ENCODE assay signal across 8 cellular contexts in the genomic region with DNA sequence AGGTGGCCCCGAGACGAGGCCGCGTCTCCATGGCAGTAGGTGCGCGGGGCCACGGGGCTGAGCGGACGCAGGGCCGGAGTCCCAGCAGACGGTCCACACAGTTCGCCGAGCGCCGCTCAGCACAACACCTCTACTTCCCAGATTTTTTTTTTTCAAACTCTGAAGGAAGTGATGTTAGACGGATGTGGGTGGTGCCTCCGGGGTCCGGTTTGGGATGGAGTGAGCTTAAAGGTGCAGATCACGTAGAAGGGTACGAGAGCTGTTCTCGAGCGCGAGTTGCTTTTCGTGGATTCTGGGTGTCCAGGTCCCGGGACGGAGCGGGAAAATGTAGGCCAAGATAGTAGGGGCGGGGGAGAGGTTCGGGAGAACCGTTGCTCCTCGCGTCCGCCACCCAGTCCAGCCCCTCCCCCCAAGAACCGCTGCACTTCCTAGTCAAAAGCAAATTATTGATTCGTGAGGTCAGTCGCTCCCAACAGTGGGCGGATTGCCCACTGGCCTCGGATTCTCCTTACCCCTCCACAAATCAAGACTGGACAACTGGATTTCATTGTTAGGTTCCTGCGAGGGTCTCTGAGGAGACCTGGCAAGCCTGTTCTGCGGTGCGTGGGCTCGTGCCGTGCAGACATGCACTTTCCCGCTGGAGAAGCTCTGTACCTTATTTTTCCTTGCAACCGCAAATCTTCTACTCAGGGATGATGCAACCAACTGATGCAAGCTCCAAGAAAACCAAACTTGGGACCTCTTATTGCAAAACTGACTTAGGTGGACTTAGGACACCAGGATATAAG. TPM values are rescaled to one million over a fixed set of nuclear protein-coding genes. Genes with fewer than 3 reads are reported as not detected.
DNase-seq lines count a peak whose midpoint lies in the region; ATAC-seq and TF ChIP-seq lines count a peak whose summit lies in the region.

TSS of gene TXNDC12 (minus strand) at position 126 of the 788 bp plus-strand sequence. CDS start at position 31, 95 bp downstream.

- H3K27me3 ChIP-seq in HUES64 (ENCODE audit: insufficient read depth, low read length) (no peaks in the 10 kb centered on the region), OCI-LY1 (ENCODE audit: insufficient read depth, low read length) (no peaks in the 10 kb centered on the region)

- peak within 1 kb of the TSS; percentile 75 for H3K4me3 ChIP-seq in HUES64 (ENCODE audit: low read length)
- H3K4me3 ChIP-seq in OCI-LY1 (ENCODE audit: low read depth, low read length, poor library complexity, severe bottlenecking), result peak within 1 kb of the TSS; percentile 91

- peaks cover 21% of the 10 kb centered on the region for H3K4me1 ChIP-seq in HUES64 (ENCODE audit: insufficient read depth, low read length)
- H3K4me1 ChIP-seq in OCI-LY1 (ENCODE audit: insufficient read depth, low read length, severe bottlenecking), result peaks cover 40% of the 10 kb centered on the region

- H3K9me2 ChIP-seq in OCI-LY1 (ENCODE audit: low read depth, low read length), result no peaks in the 10 kb centered on the region

- no peaks in the 10 kb centered on the region for H3K9me3 ChIP-seq in HUES64 (ENCODE audit: insufficient read depth, low read depth, low read length)
- no peaks in the 10 kb centered on the region for H3K9me3 ChIP-seq in OCI-LY1 (ENCODE audit: low read length)

- peaks cover 47% of the 10 kb centered on the region for H3K79me2 ChIP-seq in OCI-LY1 (ENCODE audit: insufficient read depth, low read length)

- H3K36me3 ChIP-seq in HUES64 (ENCODE audit: insufficient read depth, low read length) (peaks cover 48% of the 10 kb centered on the region), OCI-LY1 (ENCODE audit: insufficient read depth, low read length) (peaks cover 20% of the 10 kb centered on the region)

- peak within 1 kb of the TSS; percentile 93 for H3K9ac ChIP-seq in HUES64 (ENCODE audit: low read depth, low read length)
- H3K9ac ChIP-seq in OCI-LY1 (ENCODE audit: low read length), result peak within 1 kb of the TSS; percentile 95

- H3K27ac ChIP-seq in HUES64 (ENCODE audit: low read depth, low read length), result peak within 1 kb of the TSS; percentile 95
- peak within 1 kb of the TSS; percentile 72 for H3K27ac ChIP-seq in OCI-LY1 (ENCODE audit: low read depth, low read length, poor library complexity, severe bottlenecking)

- TF ChIP-seq CTCF in OCI-LY1 (IDR thresholded peaks at IDR 0.05; ENCODE audit: low read length), result no peak

- H4K20me1 ChIP-seq in OCI-LY1 (ENCODE audit: insufficient read depth, low read length), result no peaks in the 10 kb centered on the region

- ATAC-seq in GM21367 (IDR thresholded peaks at IDR 0.05; ENCODE audit: unreplicated experiment), result peak; percentile 46

- no peaks in the 10 kb centered on the region for H3F3A ChIP-seq in OCI-LY1 (ENCODE audit: insufficient read depth, low read length)

- peak within 1 kb of the TSS; percentile 69; the same call in 1 of the 2 replicates for H2AFZ ChIP-seq in OCI-LY1 (ENCODE audit: low read length)

- DNase-seq in COLO668 (lab: John Stamatoyannopoulos, UW; ENCODE audit: unreplicated experiment), result peak; percentile 95
- DNase-seq in activated CD8-positive, alpha-beta memory T cell treated with anti-CD3 and anti-CD28 coated beads, Interleukin-2, amount 50 U/mL, for 4 hours, result peak; percentile 60
- peak; percentile 90 for DNase-seq in mesenteric fat pad (ENCODE audit: low spot score)
- peak; percentile 24 to 26 for DNase-seq in stimulated activated CD8-positive, alpha-beta memory T cell treated with anti-CD3 and anti-CD28 coated beads, Interleukin-15, amount 100 ng/mL, for 4 hours (ENCODE audit: low read depth in 2 of 2)

- H3K4me2 ChIP-seq in OCI-LY1 (ENCODE audit: low read length), result peak within 1 kb of the TSS; percentile 87

- under 1% methylated on average over 45 of the region's 45 CpGs for WGBS in HUES64

- in situ Hi-C loops in endometrial microvascular endothelial cells (cut with HindIII; ENCODE audit: inconsistent ontology term, low pct_unique_long_range_greater_than_20kb, low sequenced_read_pairs), result no loop called here

RNA-seq across cellular contexts. Expression of gene TXNDC12, which starts in this region (rescaled TPM):
- polyA plus RNA-seq in HUES64 (2013, experiment 1 of 2), result 53.6 TPM
- polyA plus RNA-seq in HUES64 (2013, experiment 2 of 2), result 56.9 TPM
- total RNA-seq in endometrial microvascular endothelial cells (ENCODE audit: inconsistent ontology term), result 69.9 TPM
- 36.4 TPM for total RNA-seq in mesenteric fat pad

Comparison
In these comparisons a context has a peak if more than half of its experiments do, and no peak if none do; other contexts are left out.
1. Peak in every context shown above with its lines: DNase-seq, ATAC-seq, H3K4me3 ChIP-seq and H3K27ac ChIP-seq.
2. DNase-seq: peak in every context shown above with its lines; median percentile 95 in COLO668; 90 in mesenteric fat pad; 60 in activated CD8-positive, alpha-beta memory T cell treated with anti-CD3 and anti-CD28 coated beads, Interleukin-2, amount 50 U/mL, for 4 hours; 25 in stimulated activated CD8-positive, alpha-beta memory T cell treated with anti-CD3 and anti-CD28 coated beads, Interleukin-15, amount 100 ng/mL, for 4 hours.